In the genomic region with DNA sequence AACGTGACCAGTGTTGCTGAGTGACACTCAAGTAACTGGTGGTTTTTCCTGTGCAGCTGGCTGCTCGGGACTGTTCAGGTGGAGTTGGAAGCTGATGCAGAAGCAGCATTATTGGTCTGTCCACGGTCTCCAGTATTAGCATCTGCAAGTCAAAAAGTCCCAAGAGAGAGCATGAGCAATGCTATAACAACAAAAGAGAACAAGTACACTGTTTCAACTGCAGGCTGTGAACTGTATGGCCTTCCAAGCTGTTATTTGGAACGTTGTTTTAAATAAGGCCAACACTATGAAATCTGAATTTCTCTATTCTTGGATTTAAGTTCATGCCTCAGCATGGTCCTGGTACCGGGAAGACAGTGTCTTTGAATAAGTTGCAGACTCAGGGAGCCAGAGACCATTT, we compare ENCODE assay signal across 20 cellular contexts. TPM values are rescaled to one million over a fixed set of nuclear protein-coding genes. Genes with fewer than 3 reads are reported as not detected.
DNase-seq lines count a peak whose midpoint lies in the region; ATAC-seq, FAIRE-seq and TF ChIP-seq lines count a peak whose summit lies in the region.
"Had no signal": no experiment of that assay in that cellular context is flagged by ENCODE, and none has a peak within 500 bp of the region (broad histone marks: within the 10 kb centered on the region; RNA-seq: fewer than 3 reads in every experiment).

No MANE protein-coding gene starts in this region.

- TF ChIP-seq POLR2A in GM12892 (IDR thresholded peaks at IDR 0.05; ENCODE audit: low read depth, low read length), result no peak

- FAIRE-seq in GM12892 (lab: Jason Lieb, UNC), result peak; percentile 48
- FAIRE-seq: A204.1, D721Med, G401.6, HTR-8/SVneo had no signal

- H3K4me3 ChIP-seq in choroid plexus epithelial cell (ENCODE audit: low read depth, low read length) (no peak overlapping the region), skeletal muscle cell (ENCODE audit: low read depth, low read length) (no peak overlapping the region)
- H3K4me3 ChIP-seq: GM23248, HAP-1 had no signal

- ATAC-seq in HG03039 (IDR thresholded peaks at IDR 0.05; ENCODE audit: unreplicated experiment), result no peak

- no peak for TF ChIP-seq CTCF in choroid plexus epithelial cell (conservative IDR thresholded peaks at IDR 0.05; ENCODE audit: low read depth, low read length)

- DNase-seq in GM12892 (ENCODE audit: insufficient read length) (no peak), LHCN-M2 (ENCODE audit: low read depth) (peak; percentile 50), choroid plexus epithelial cell (ENCODE audit: low read depth) (peak; percentile 28), skeletal muscle cell (ENCODE audit: low read depth) (peak; percentile 41), SW480 (ENCODE audit: low spot score) (no peak), mucosa of gallbladder (ENCODE audit: low spot score) (no peak), ureter (ENCODE audit: low spot score) (no peak)
- DNase-seq: ACHN; BE2C; C1 segment of cervical spinal cord; Caco-2; CD4-positive, CD25-positive, alpha-beta regulatory T cell; GM23248 had no signal

RNA-seq across cellular contexts. Expression of gene NR1I2, which starts 44.8 kb away (rescaled TPM):
- polyA plus RNA-seq in GM12892 (2012; ENCODE audit: missing spikeins), result 1.1 TPM
- total RNA-seq in LHCN-M2 (2014; rRNA removed) (not detected in 2 replicates), mucosa of gallbladder (106 TPM), ureter (1.2 TPM)
- polyA plus RNA-seq in LHCN-M2 (2012), result 0.04 TPM
- total RNA-seq: Caco-2, GM23248, H4 had no signal

Comparison
In these comparisons a context has a peak if more than half of its experiments do, and no peak if none do; other contexts are left out.
1. DNase-seq: peak in LHCN-M2 (single experiment), choroid plexus epithelial cell (single experiment) and skeletal muscle cell (single experiment); none in GM12892 (single experiment), SW480 (single experiment), mucosa of gallbladder (single experiment) and ureter (single experiment).
2. RNA of gene NR1I2, which starts 44.8 kb away (total RNA-seq): 106 TPM in mucosa of gallbladder (single experiment); 1.2 TPM in ureter (single experiment) and not detected in LHCN-M2; every median in the first group is over 10 times any median in the second.